Comparison of ENCODE assay signal across 7 cellular contexts in genomic region chr19:8050274-8051096, GRCh38. TPM values are rescaled to one million over a fixed set of nuclear protein-coding genes. Genes with fewer than 3 reads are reported as not detected.
A peak's percentile ranks its signal among the peaks of the same experiment; 100 is the strongest.
DNase-seq lines count a peak whose midpoint lies in the region; ATAC-seq and TF ChIP-seq lines count a peak whose summit lies in the region.

No MANE protein-coding gene starts in this region.

- no peaks in the 10 kb centered on the region for H3K36me3 Mint-ChIP-seq in activated CD4-positive, alpha-beta T cell treated with anti-CD3 and anti-CD28 coated beads, Interleukin-2, amount 10 ng/mL, durations not matched to agents 7 days and 5 days (ENCODE audit: low read depth)

- POLR2A ChIA-PET in activated CD4-positive, alpha-beta T cell treated with anti-CD3 and anti-CD28 coated beads, Interleukin-2, amount 10 ng/mL, durations not matched to agents 7 days and 5 days (lab: Charles Lee) = no interaction called here

- 14% methylated on average over 49 of the region's 49 CpGs for WGBS in liver

- no peak overlapping the region for H3K27ac ChIP-seq in liver (ENCODE audit: low read depth in 1 of 2, low read length in 2 of 2)

- no peaks in the 10 kb centered on the region for H3K9me3 Mint-ChIP-seq in activated CD4-positive, alpha-beta T cell treated with anti-CD3 and anti-CD28 coated beads, Interleukin-2, amount 10 ng/mL, durations not matched to agents 7 days and 5 days

- peaks cover 28% of the 10 kb centered on the region for H3K4me1 Mint-ChIP-seq in activated CD4-positive, alpha-beta T cell treated with anti-CD3 and anti-CD28 coated beads, Interleukin-2, amount 10 ng/mL, durations not matched to agents 7 days and 5 days

- H3K36me3 ChIP-seq in liver (ENCODE audit: control insufficient read depth in 4 of 4, insufficient read depth in 3 of 4, low read depth in 1 of 4, low read length in 3 of 4) = no peaks in the 10 kb centered on the region

- H3K9me3 ChIP-seq in liver (ENCODE audit: control insufficient read depth in 4 of 4, low read length in 3 of 4) = no peaks in the 10 kb centered on the region

- ATAC-seq in GM18873 (IDR thresholded peaks at IDR 0.05; ENCODE audit: low FRiP score, unreplicated experiment) (peak; percentile 68), HG03097 (IDR thresholded peaks at IDR 0.05; ENCODE audit: low FRiP score, unreplicated experiment) (peak; percentile 80)

- H3K27me3 Mint-ChIP-seq in activated CD4-positive, alpha-beta T cell treated with anti-CD3 and anti-CD28 coated beads, Interleukin-2, amount 10 ng/mL, durations not matched to agents 7 days and 5 days = peaks cover 3% of the 10 kb centered on the region

- peak overlapping the region; percentile 32 for H3K4me3 Mint-ChIP-seq in activated CD4-positive, alpha-beta T cell treated with anti-CD3 and anti-CD28 coated beads, Interleukin-2, amount 10 ng/mL, durations not matched to agents 7 days and 5 days

- DNase-seq in NCI-H345 treated with DMSO at 0.1 percent for 48 hours (lab: John Stamatoyannopoulos, UW; ENCODE audit: unreplicated experiment) = peak; percentile 61
- DNase-seq in activated CD4-positive, alpha-beta T cell treated with anti-CD3 and anti-CD28 coated beads, Interleukin-2, amount 10 ng/mL, durations not matched to agents 7 days and 5 days = peak; percentile 84
- peak; percentile 47 to 81 for DNase-seq in dermis microvascular lymphatic vessel endothelial cell (ENCODE audit: low read depth in 2 of 2)
- peak; percentile 88 to 89 for DNase-seq in stimulated activated CD4-positive, alpha-beta T cell treated with anti-CD3 and anti-CD28 coated beads, Interleukin-4, amount 100 ng/mL, for 4 hours

- H3K27ac Mint-ChIP-seq in activated CD4-positive, alpha-beta T cell treated with anti-CD3 and anti-CD28 coated beads, Interleukin-2, amount 10 ng/mL, durations not matched to agents 7 days and 5 days = peak overlapping the region; percentile 84

- no peak overlapping the region for H3K9ac ChIP-seq in liver (ENCODE audit: low read depth in 1 of 2, low read length in 2 of 2)

- peaks cover 2 to 26% (median 17%) of the 10 kb centered on the region in 4 donors for H3K4me1 ChIP-seq in liver (ENCODE audit: control insufficient read depth in 4 of 4, insufficient read depth in 4 of 4, low read length in 3 of 4)

- H3K27me3 ChIP-seq in liver (ENCODE audit: control insufficient read depth in 4 of 4, insufficient read depth in 4 of 4, low read length in 3 of 4) = no peaks in the 10 kb centered on the region

- TF ChIP-seq CTCF in liver (IDR thresholded peaks at IDR 0.05; ENCODE audit: low read depth, low read length, missing input control) = no peak

- peak overlapping the region in 1 of 3 donors; percentile 29 for H3K4me3 ChIP-seq in liver (ENCODE audit: low read depth in 1 of 3, low read length in 3 of 3)

- CTCF ChIA-PET in activated CD4-positive, alpha-beta T cell treated with anti-CD3 and anti-CD28 coated beads, Interleukin-2, amount 10 ng/mL, durations not matched to agents 7 days and 5 days (lab: Charles Lee) = no interaction called here

- no peak for TF ChIP-seq RAD21 in liver (IDR thresholded peaks at IDR 0.05)

TF ChIP-seq in liver, 16 proteins besides CTCF, POLR2A, EP300 and RAD21:
- TF ChIP-seq ATF3 (IDR thresholded peaks at IDR 0.05) = no peak
- TF ChIP-seq SP1 (IDR thresholded peaks at IDR 0.05) = peak; percentile 18
TF ChIP-seq in liver: peak in this region for 1.

RNA-seq across cellular contexts. Expression of gene CCL25, which starts 2.1 kb away (rescaled TPM):
- 1 to 10 TPM; 5.2 to 7.4 TPM for total RNA-seq in activated CD4-positive, alpha-beta T cell treated with anti-CD3 and anti-CD28 coated beads, Interleukin-2, amount 10 ng/mL, durations not matched to agents 7 days and 5 days
- total RNA-seq in dermis microvascular lymphatic vessel endothelial cell = not detected in 2 replicates
- not detected for total RNA-seq in liver
- not detected for polyA plus RNA-seq in liver

RNA-seq across cellular contexts. Expression of gene ELAVL1, which starts 45.0 kb away (rescaled TPM):
- 100 to 1,000 TPM; 109 TPM for total RNA-seq in activated CD4-positive, alpha-beta T cell treated with anti-CD3 and anti-CD28 coated beads, Interleukin-2, amount 10 ng/mL, durations not matched to agents 7 days and 5 days
- total RNA-seq in dermis microvascular lymphatic vessel endothelial cell (19.0 and 40.5 TPM in 2 replicates), liver (10 to 100 TPM; 21.2 to 33.7 TPM)
- 10 to 100 TPM; 14.4 to 17.0 TPM for polyA plus RNA-seq in liver
